ENCODE assay signal across 1 cellular context in the genomic region with DNA sequence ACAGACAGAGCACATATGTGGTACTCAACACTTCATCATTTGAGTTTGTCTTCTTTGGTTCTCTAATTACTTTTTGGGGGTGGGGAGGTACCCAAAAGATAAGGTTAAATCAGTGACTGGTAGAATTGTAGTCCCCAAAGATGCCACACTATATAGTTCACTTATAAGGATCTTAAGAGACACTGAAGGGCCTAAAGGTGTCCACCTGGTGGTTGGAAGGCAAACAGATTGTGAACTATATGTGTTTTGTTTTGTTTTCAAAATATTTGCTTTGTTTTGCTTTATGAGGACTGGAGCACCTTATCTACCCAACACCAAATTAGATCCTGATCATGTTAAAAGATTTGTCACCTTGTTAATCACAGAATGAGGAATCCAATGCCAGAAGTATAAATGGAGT.
TF ChIP-seq lines count a peak whose summit lies in the region.

No MANE protein-coding gene starts in this region.

TF ChIP-seq in GM23338, 12 proteins besides CTCF, POLR2A, EP300 and RAD21:
- TF ChIP-seq, protein P1, sequence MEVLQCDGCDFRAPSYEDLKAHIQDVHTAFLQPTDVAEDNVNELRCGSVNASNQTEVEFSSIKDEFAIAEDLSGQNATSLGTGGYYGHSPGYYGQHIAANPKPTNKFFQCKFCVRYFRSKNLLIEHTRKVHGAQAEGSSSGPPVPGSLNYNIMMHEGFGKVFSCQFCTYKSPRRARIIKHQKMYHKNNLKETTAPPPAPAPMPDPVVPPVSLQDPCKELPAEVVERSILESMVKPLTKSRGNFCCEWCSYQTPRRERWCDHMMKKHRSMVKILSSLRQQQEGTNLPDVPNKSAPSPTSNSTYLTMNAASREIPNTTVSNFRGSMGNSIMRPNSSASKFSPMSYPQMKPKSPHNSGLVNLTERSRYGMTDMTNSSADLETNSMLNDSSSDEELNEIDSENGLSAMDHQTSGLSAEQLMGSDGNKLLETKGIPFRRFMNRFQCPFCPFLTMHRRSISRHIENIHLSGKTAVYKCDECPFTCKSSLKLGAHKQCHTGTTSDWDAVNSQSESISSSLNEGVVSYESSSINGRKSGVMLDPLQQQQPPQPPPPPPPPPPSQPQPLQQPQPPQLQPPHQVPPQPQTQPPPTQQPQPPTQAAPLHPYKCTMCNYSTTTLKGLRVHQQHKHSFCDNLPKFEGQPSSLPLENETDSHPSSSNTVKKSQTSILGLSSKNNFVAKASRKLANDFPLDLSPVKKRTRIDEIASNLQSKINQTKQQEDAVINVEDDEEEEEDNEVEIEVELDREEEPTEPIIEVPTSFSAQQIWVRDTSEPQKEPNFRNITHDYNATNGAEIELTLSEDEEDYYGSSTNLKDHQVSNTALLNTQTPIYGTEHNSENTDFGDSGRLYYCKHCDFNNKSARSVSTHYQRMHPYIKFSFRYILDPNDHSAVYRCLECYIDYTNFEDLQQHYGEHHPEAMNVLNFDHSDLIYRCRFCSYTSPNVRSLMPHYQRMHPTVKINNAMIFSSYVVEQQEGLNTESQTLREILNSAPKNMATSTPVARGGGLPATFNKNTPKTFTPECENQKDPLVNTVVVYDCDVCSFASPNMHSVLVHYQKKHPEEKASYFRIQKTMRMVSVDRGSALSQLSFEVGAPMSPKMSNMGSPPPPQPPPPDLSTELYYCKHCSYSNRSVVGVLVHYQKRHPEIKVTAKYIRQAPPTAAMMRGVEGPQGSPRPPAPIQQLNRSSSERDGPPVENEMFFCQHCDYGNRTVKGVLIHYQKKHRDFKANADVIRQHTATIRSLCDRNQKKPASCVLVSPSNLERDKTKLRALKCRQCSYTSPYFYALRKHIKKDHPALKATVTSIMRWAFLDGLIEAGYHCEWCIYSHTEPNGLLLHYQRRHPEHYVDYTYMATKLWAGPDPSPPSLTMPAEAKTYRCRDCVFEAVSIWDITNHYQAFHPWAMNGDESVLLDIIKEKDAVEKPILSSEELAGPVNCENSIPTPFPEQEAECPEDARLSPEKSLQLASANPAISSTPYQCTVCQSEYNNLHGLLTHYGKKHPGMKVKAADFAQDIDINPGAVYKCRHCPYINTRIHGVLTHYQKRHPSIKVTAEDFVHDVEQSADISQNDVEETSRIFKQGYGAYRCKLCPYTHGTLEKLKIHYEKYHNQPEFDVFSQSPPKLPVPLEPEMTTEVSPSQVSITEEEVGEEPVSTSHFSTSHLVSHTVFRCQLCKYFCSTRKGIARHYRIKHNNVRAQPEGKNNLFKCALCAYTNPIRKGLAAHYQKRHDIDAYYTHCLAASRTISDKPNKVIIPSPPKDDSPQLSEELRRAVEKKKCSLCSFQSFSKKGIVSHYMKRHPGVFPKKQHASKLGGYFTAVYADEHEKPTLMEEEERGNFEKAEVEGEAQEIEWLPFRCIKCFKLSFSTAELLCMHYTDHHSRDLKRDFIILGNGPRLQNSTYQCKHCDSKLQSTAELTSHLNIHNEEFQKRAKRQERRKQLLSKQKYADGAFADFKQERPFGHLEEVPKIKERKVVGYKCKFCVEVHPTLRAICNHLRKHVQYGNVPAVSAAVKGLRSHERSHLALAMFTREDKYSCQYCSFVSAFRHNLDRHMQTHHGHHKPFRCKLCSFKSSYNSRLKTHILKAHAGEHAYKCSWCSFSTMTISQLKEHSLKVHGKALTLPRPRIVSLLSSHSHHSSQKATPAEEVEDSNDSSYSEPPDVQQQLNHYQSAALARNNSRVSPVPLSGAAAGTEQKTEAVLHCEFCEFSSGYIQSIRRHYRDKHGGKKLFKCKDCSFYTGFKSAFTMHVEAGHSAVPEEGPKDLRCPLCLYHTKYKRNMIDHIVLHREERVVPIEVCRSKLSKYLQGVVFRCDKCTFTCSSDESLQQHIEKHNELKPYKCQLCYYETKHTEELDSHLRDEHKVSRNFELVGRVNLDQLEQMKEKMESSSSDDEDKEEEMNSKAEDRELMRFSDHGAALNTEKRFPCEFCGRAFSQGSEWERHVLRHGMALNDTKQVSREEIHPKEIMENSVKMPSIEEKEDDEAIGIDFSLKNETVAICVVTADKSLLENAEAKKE (CRISPR knock-in tag; IDR thresholded peaks at IDR 0.05): no peak
- no peak for TF ChIP-seq EZH2 (IDR thresholded peaks at IDR 0.05; ENCODE audit: low read depth, unreplicated experiment)
- no peak for TF ChIP-seq NANOG (IDR thresholded peaks at IDR 0.05; ENCODE audit: borderline replicate concordance)
- TF ChIP-seq ZNF331 (CRISPR knock-in tag; IDR thresholded peaks at IDR 0.05; ENCODE audit: low read depth): no peak
- no peak for TF ChIP-seq JUNB (IDR thresholded peaks at IDR 0.05; ENCODE audit: unreplicated experiment)
- TF ChIP-seq POLR2AphosphoS5 (IDR thresholded peaks at IDR 0.05; ENCODE audit: low read depth): no peak
- TF ChIP-seq ZNF114 (CRISPR knock-in tag; IDR thresholded peaks at IDR 0.05): no peak
